ENCODE assay signal across 8 cellular contexts in genomic region chr18:25164837-25165791, GRCh38.
DNase-seq lines count a peak whose midpoint lies in the region; ATAC-seq, FAIRE-seq and TF ChIP-seq lines count a peak whose summit lies in the region.

No MANE protein-coding gene starts in this region.

- POLR2A ChIA-PET in CD8-positive, alpha-beta T cell (lab: Charles Lee): no interaction called here

- peak overlapping the region; percentile 78 for H3K4me3 Mint-ChIP-seq in CD8-positive, alpha-beta T cell
- H3K4me3 Mint-ChIP-seq in astrocyte (ENCODE audit: unreplicated experiment): no peak overlapping the region

- no peak overlapping the region for H2AFZ ChIP-seq in astrocyte (ENCODE audit: low read depth, low read length)
- no peak overlapping the region for H2AFZ ChIP-seq in Karpas-422 (ENCODE audit: low read length)

- H3K4me3 ChIP-seq in CD8-positive, alpha-beta T cell (ENCODE audit: low read depth, low read length): no peak overlapping the region
- H3K4me3 ChIP-seq in astrocyte (ENCODE audit: insufficient read depth, low read depth, low read length): no peak overlapping the region
- H3K4me3 ChIP-seq in lower lobe of right lung: peak overlapping the region; percentile 43
- H3K4me3 ChIP-seq in Karpas-422 (ENCODE audit: low read length): no peak overlapping the region

- no peak for TF ChIP-seq CTCF in CD8-positive, alpha-beta T cell (IDR thresholded peaks at IDR 0.05)
- TF ChIP-seq CTCF in astrocyte (IDR thresholded peaks at IDR 0.05; ENCODE audit: insufficient read depth, low read depth, low read length): no peak
- no peak for TF ChIP-seq CTCF in lower lobe of right lung (IDR thresholded peaks at IDR 0.05)

- H3K27ac ChIP-seq in CD8-positive, alpha-beta T cell (ENCODE audit: low read depth, low read length): no peak overlapping the region
- no peak overlapping the region for H3K27ac ChIP-seq in astrocyte (ENCODE audit: low read depth, low read length)
- H3K27ac ChIP-seq in lower lobe of right lung: no peak overlapping the region
- no peak overlapping the region for H3K27ac ChIP-seq in Karpas-422 (ENCODE audit: low read length)

- no peaks in the 10 kb centered on the region for H4K20me1 ChIP-seq in astrocyte (ENCODE audit: insufficient read depth, low read length)
- H4K20me1 ChIP-seq in Karpas-422 (ENCODE audit: insufficient read depth, low read depth, low read length): no peaks in the 10 kb centered on the region

- no peaks in the 10 kb centered on the region for H3K9me3 Mint-ChIP-seq in CD8-positive, alpha-beta T cell
- no peaks in the 10 kb centered on the region for H3K9me3 Mint-ChIP-seq in astrocyte (ENCODE audit: unreplicated experiment)

- H3K9me2 ChIP-seq in Karpas-422 (replicated peaks; ENCODE audit: insufficient read depth, low read length): no peaks in the 10 kb centered on the region

- no peaks in the 10 kb centered on the region for H3K27me3 Mint-ChIP-seq in CD8-positive, alpha-beta T cell (ENCODE audit: low read depth)
- H3K27me3 Mint-ChIP-seq in astrocyte (ENCODE audit: low read depth, unreplicated experiment): no peaks in the 10 kb centered on the region

- H3K36me3 Mint-ChIP-seq in CD8-positive, alpha-beta T cell: no peaks in the 10 kb centered on the region
- H3K36me3 Mint-ChIP-seq in astrocyte (ENCODE audit: low read depth, unreplicated experiment): peaks cover 9% of the 10 kb centered on the region

- H3K27ac Mint-ChIP-seq in CD8-positive, alpha-beta T cell: no peak overlapping the region
- no peak overlapping the region for H3K27ac Mint-ChIP-seq in astrocyte (ENCODE audit: unreplicated experiment)

- CTCF ChIA-PET in CD8-positive, alpha-beta T cell (lab: Charles Lee): no interaction called here

- peak overlapping the region; percentile 45 for H3K4me2 ChIP-seq in astrocyte (ENCODE audit: low read length)
- H3K4me2 ChIP-seq in Karpas-422 (ENCODE audit: low read depth, low read length, poor library complexity, severe bottlenecking): no peak overlapping the region

- ATAC-seq in CD8-positive, alpha-beta T cell: no peak
- ATAC-seq in GM19395 (IDR thresholded peaks at IDR 0.05; ENCODE audit: unreplicated experiment) (peak; percentile 97), HG03378 (IDR thresholded peaks at IDR 0.05; ENCODE audit: unreplicated experiment) (peak; percentile 91), lower lobe of right lung (peak; percentile 61 to 76)

- peaks cover 24% of the 10 kb centered on the region for H3K4me1 Mint-ChIP-seq in CD8-positive, alpha-beta T cell (ENCODE audit: low read depth)
- H3K4me1 Mint-ChIP-seq in astrocyte (ENCODE audit: low read depth, unreplicated experiment): peaks cover 17% of the 10 kb centered on the region

- H3K79me2 ChIP-seq in astrocyte (ENCODE audit: insufficient read depth, low read length) (no peaks in the 10 kb centered on the region), Karpas-422 (ENCODE audit: low read length) (no peaks in the 10 kb centered on the region)

- intact Hi-C loops in CD8-positive, alpha-beta T cell (cut with DNase I, micrococcal nuclease): no loop called here
- intact Hi-C loops in lower lobe of right lung (cut with DNase I): no loop called here

- H3K9me3 ChIP-seq in CD8-positive, alpha-beta T cell (ENCODE audit: low read length): no peaks in the 10 kb centered on the region
- no peaks in the 10 kb centered on the region for H3K9me3 ChIP-seq in astrocyte (ENCODE audit: insufficient read depth, low read depth, low read length)
- no peaks in the 10 kb centered on the region for H3K9me3 ChIP-seq in lower lobe of right lung
- H3K9me3 ChIP-seq in Karpas-422 (ENCODE audit: low read length): no peaks in the 10 kb centered on the region

- no peaks in the 10 kb centered on the region for H3K36me3 ChIP-seq in CD8-positive, alpha-beta T cell (ENCODE audit: insufficient read depth, low read length)
- no peaks in the 10 kb centered on the region for H3K36me3 ChIP-seq in astrocyte (ENCODE audit: insufficient read depth, low read length)
- H3K36me3 ChIP-seq in lower lobe of right lung: no peaks in the 10 kb centered on the region
- no peaks in the 10 kb centered on the region for H3K36me3 ChIP-seq in Karpas-422 (ENCODE audit: insufficient read depth, low read length)

- DNase-seq in CD8-positive, alpha-beta T cell: no peak
- DNase-seq in astrocyte (ENCODE audit: low read depth): peak; percentile 72
- no peak for DNase-seq in lower lobe of right lung
- DNase-seq in Karpas-422: no peak
- no peak for DNase-seq in inferior parietal cortex (ENCODE audit: extremely low spot score)
- DNase-seq in effector CD4-positive, alpha-beta T cell: no peak

- no peak for FAIRE-seq in astrocyte (lab: Jason Lieb, UNC)

- no peaks in the 10 kb centered on the region for H3K27me3 ChIP-seq in CD8-positive, alpha-beta T cell (ENCODE audit: insufficient read depth, low read length)
- no peaks in the 10 kb centered on the region for H3K27me3 ChIP-seq in astrocyte (ENCODE audit: insufficient read depth, low read length)
- H3K27me3 ChIP-seq in lower lobe of right lung (ENCODE audit: low read depth): no peaks in the 10 kb centered on the region
- no peaks in the 10 kb centered on the region for H3K27me3 ChIP-seq in Karpas-422 (ENCODE audit: low read length)

- H3K4me1 ChIP-seq in CD8-positive, alpha-beta T cell (ENCODE audit: insufficient read depth, low read length): peaks cover 6% of the 10 kb centered on the region
- H3K4me1 ChIP-seq in astrocyte (ENCODE audit: insufficient read depth, low read length) (no peaks in the 10 kb centered on the region), lower lobe of right lung (peaks cover 13% of the 10 kb centered on the region), Karpas-422 (ENCODE audit: low read length) (no peaks in the 10 kb centered on the region)

- H3K9ac ChIP-seq in astrocyte (ENCODE audit: low read length): no peak overlapping the region
- H3K9ac ChIP-seq in Karpas-422 (ENCODE audit: low read length): no peak overlapping the region
